ENCODE assay signal across 14 cellular contexts in genomic region chr1:241706967-241707366, GRCh38. TPM values are rescaled to one million over a fixed set of nuclear protein-coding genes. Genes with fewer than 3 reads are reported as not detected.
DNase-seq lines count a peak whose midpoint lies in the region; ATAC-seq and TF ChIP-seq lines count a peak whose summit lies in the region.
"Had no signal": no experiment of that assay in that cellular context is flagged by ENCODE, and none has a peak within 500 bp of the region (broad histone marks: within the 10 kb centered on the region; RNA-seq: fewer than 3 reads in every experiment).

No MANE protein-coding gene starts in this region.

- DNase-seq in activated naive CD4-positive, alpha-beta T cell treated with anti-CD3 and anti-CD28 coated beads, Interleukin-2, amount 10 ng/mL, durations not matched to agents 7 days and 5 days: peak; percentile 46
- DNase-seq in activated naive CD4-positive, alpha-beta T cell treated with Interleukin-2 at 50 U/mL for 16 hours: no peak
- DNase-seq in RPMI7951 (ENCODE audit: low read depth) (peak; percentile 88), epithelial cell of prostate (ENCODE audit: low read depth, low spot score) (peak; percentile 88), type B pancreatic cell (ENCODE audit: extremely low spot score, unreplicated experiment) (no peak), GM13976 (ENCODE audit: low spot score) (no peak), right atrium auricular region (ENCODE audit: low spot score) (no peak)
- DNase-seq: amygdala, NCI-H748 treated with DMSO at 0.1 percent for 48 hours had no signal

- H3K36me3 ChIP-seq in right atrium auricular region: no peaks in the 10 kb centered on the region

- ATAC-seq in GM19452 (IDR thresholded peaks at IDR 0.05; ENCODE audit: unreplicated experiment): no peak
- ATAC-seq: left lobe of liver had no signal

- in situ Hi-C loops in GM13976 (cut with MboI; ENCODE audit: low sequenced_read_pairs, unreplicated experiment): no loop called here

- CTCF ChIA-PET in activated naive CD4-positive, alpha-beta T cell treated with anti-CD3 and anti-CD28 coated beads, Interleukin-2, amount 10 ng/mL, durations not matched to agents 7 days and 5 days (lab: Charles Lee): interaction anchor here (1.3 kb wide), 1 partner anchor 96 kb away, joined by 4 read pairs; no protein-coding TSS in a partner anchor

- H3K27me3 Mint-ChIP-seq in activated naive CD4-positive, alpha-beta T cell treated with anti-CD3 and anti-CD28 coated beads, Interleukin-2, amount 10 ng/mL, durations not matched to agents 7 days and 5 days: no peaks in the 10 kb centered on the region
- peaks cover 3% of the 10 kb centered on the region for H3K27me3 Mint-ChIP-seq in type B pancreatic cell

- H3K27ac ChIP-seq in epithelial cell of prostate: peak overlapping the region; percentile 42
- H3K27ac ChIP-seq in right atrium auricular region: no peak overlapping the region
- H3K27ac ChIP-seq: C4-2B had no signal

- no peak overlapping the region for H3K4me3 ChIP-seq in right atrium auricular region

- no peaks in the 10 kb centered on the region for H3K9me3 ChIP-seq in right atrium auricular region

- H3K27me3 ChIP-seq in right atrium auricular region: no peaks in the 10 kb centered on the region

- H3K4me1 ChIP-seq in right atrium auricular region: no peaks in the 10 kb centered on the region

- H3K36me3 Mint-ChIP-seq in activated naive CD4-positive, alpha-beta T cell treated with anti-CD3 and anti-CD28 coated beads, Interleukin-2, amount 10 ng/mL, durations not matched to agents 7 days and 5 days: no peaks in the 10 kb centered on the region
- H3K36me3 Mint-ChIP-seq in type B pancreatic cell: no peaks in the 10 kb centered on the region

- TF ChIP-seq CTCF in type B pancreatic cell (conservative IDR thresholded peaks at IDR 0.05): no peak
- TF ChIP-seq CTCF in GM13976 (IDR thresholded peaks at IDR 0.05; ENCODE audit: borderline replicate concordance, control extremely low read depth, extremely low read depth, insufficient read depth, missing control alignments): no peak
- TF ChIP-seq CTCF in right atrium auricular region (IDR thresholded peaks at IDR 0.05): no peak

- H3K4me3 Mint-ChIP-seq in activated naive CD4-positive, alpha-beta T cell treated with anti-CD3 and anti-CD28 coated beads, Interleukin-2, amount 10 ng/mL, durations not matched to agents 7 days and 5 days: no peak overlapping the region
- no peak overlapping the region for H3K4me3 Mint-ChIP-seq in type B pancreatic cell

- peaks cover 12% of the 10 kb centered on the region for H3K4me1 Mint-ChIP-seq in activated naive CD4-positive, alpha-beta T cell treated with anti-CD3 and anti-CD28 coated beads, Interleukin-2, amount 10 ng/mL, durations not matched to agents 7 days and 5 days
- peaks cover 4% of the 10 kb centered on the region for H3K4me1 Mint-ChIP-seq in type B pancreatic cell (ENCODE audit: unreplicated experiment)

- no peak overlapping the region for H3K27ac Mint-ChIP-seq in activated naive CD4-positive, alpha-beta T cell treated with anti-CD3 and anti-CD28 coated beads, Interleukin-2, amount 10 ng/mL, durations not matched to agents 7 days and 5 days
- peak overlapping the region; percentile 40 for H3K27ac Mint-ChIP-seq in type B pancreatic cell

- peaks cover 3% of the 10 kb centered on the region for H3K9me3 Mint-ChIP-seq in activated naive CD4-positive, alpha-beta T cell treated with anti-CD3 and anti-CD28 coated beads, Interleukin-2, amount 10 ng/mL, durations not matched to agents 7 days and 5 days
- H3K9me3 Mint-ChIP-seq in type B pancreatic cell: peaks cover 3% of the 10 kb centered on the region

RNA-seq across cellular contexts. Expression of gene WDR64, which starts 54.9 kb away (rescaled TPM):
- total RNA-seq in RPMI7951 (2014; rRNA removed; shearing (Covaris generic)): not detected in 2 replicates
- not detected in 2 replicates for total RNA-seq in type B pancreatic cell (ENCODE audit: low replicate concordance)
- not detected for total RNA-seq in right atrium auricular region
- total RNA-seq: epithelial cell of proximal tubule, pulmonary artery endothelial cell had no signal

Comparison
In these comparisons a context has a peak if more than half of its experiments do, and no peak if none do; other contexts are left out.
1. DNase-seq: peak in activated naive CD4-positive, alpha-beta T cell treated with anti-CD3 and anti-CD28 coated beads, Interleukin-2, amount 10 ng/mL, durations not matched to agents 7 days and 5 days (single experiment), RPMI7951 (single experiment) and epithelial cell of prostate (single experiment); none in activated naive CD4-positive, alpha-beta T cell treated with Interleukin-2 at 50 U/mL for 16 hours (single experiment), type B pancreatic cell (single experiment), GM13976 (single experiment) and right atrium auricular region (single experiment).